In the genomic region with DNA sequence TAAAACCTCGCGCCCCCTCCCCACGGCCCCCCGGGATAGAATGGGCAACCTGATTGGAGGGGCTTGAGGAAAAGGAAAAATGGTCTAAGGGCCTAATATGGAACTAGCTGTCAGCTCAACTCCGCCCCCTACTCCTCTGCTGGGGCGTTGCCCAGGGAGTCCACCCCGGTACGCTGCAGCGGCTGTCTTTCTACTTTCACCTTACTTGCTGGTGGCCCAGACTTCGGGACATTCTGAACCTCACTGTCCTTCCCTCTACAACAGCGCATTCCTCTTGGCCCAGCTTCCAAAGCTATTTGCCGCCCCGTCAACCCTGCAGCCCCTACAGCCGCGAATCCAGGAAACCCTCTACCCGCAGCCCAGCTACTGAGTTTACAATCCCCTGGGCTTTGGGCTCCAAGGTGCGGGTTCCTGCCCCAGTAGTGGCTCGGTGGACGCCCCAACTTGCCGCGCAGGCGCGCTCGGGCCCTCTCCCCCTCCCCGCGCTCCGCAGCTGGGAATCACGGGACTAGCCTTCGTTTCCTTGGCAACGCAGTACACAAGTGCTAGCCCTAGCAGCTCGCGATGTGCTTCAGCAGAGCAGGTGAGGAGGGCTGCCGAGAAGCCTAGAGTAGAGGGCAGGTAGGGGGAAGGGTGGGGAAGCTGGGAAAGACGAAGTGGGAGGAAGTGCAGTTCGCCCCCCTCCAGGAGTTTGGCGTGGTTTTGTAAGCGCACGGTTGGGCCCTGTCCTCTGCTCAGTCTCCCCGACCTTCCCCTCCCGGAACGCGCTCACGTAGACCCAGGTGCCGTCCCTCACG, we compare ENCODE assay signal across 8 cellular contexts. TPM values are rescaled to one million over a fixed set of nuclear protein-coding genes. Genes with fewer than 3 reads are reported as not detected.
DNase-seq lines count a peak whose midpoint lies in the region; ATAC-seq, FAIRE-seq and TF ChIP-seq lines count a peak whose summit lies in the region.

No MANE protein-coding gene starts in this region.

- no peaks in the 10 kb centered on the region for H3K9me3 Mint-ChIP-seq in astrocyte (ENCODE audit: unreplicated experiment)

- H3K4me2 ChIP-seq in astrocyte (ENCODE audit: low read length), result peak overlapping the region; percentile 99

- H3K4me3 Mint-ChIP-seq in T-helper 17 cell (peak overlapping the region; percentile 91), astrocyte (ENCODE audit: unreplicated experiment) (peak overlapping the region; percentile 92)

- peak overlapping the region; percentile 98 for H2AFZ ChIP-seq in astrocyte (ENCODE audit: low read depth, low read length)

- FAIRE-seq in astrocyte (lab: Jason Lieb, UNC), result no peak

- peak; percentile 95 for ATAC-seq in HG02798 (IDR thresholded peaks at IDR 0.05; ENCODE audit: poor library complexity, unreplicated experiment)
- peak; percentile 91 for ATAC-seq in T-helper 17 cell

- H3K27ac ChIP-seq in astrocyte (ENCODE audit: low read depth, low read length), result no peak overlapping the region

- peak overlapping the region; percentile 79 for H3K9ac ChIP-seq in astrocyte (ENCODE audit: low read length)

- DNase-seq in NCI-H1436 treated with DMSO at 0.1 percent for 48 hours (lab: John Stamatoyannopoulos, UW), result peak; percentile 19
- peak; percentile 79 to 86 (median 85) for DNase-seq in T-helper 17 cell
- peak; percentile 61 for DNase-seq in astrocyte (ENCODE audit: low read depth)
- DNase-seq in hippocampal formation (lab: John Stamatoyannopoulos, UW), result peak; percentile 54 to 78
- DNase-seq in renal cortical epithelial cell (ENCODE audit: low read depth), result peak; percentile 86
- DNase-seq in KG1 (lab: John Stamatoyannopoulos, UW), result no peak

- H3K27ac Mint-ChIP-seq in T-helper 17 cell, result peak overlapping the region; percentile 96
- H3K27ac Mint-ChIP-seq in astrocyte (ENCODE audit: unreplicated experiment), result peak overlapping the region; percentile 97

- peak overlapping the region; percentile 73 for H3K4me3 ChIP-seq in astrocyte (ENCODE audit: insufficient read depth, low read depth, low read length)

- peaks cover 3% of the 10 kb centered on the region for H3K36me3 Mint-ChIP-seq in T-helper 17 cell (ENCODE audit: low read depth)
- H3K36me3 Mint-ChIP-seq in astrocyte (ENCODE audit: low read depth, unreplicated experiment), result no peaks in the 10 kb centered on the region

- no peaks in the 10 kb centered on the region for H3K79me2 ChIP-seq in astrocyte (ENCODE audit: insufficient read depth, low read length)

- H4K20me1 ChIP-seq in astrocyte (ENCODE audit: insufficient read depth, low read length), result no peaks in the 10 kb centered on the region

- peaks cover 4% of the 10 kb centered on the region for H3K27me3 ChIP-seq in astrocyte (ENCODE audit: insufficient read depth, low read length)

- H3K9me3 ChIP-seq in T-helper 17 cell (ENCODE audit: control insufficient read depth, low read length, poor library complexity, severe bottlenecking), result no peaks in the 10 kb centered on the region
- no peaks in the 10 kb centered on the region for H3K9me3 ChIP-seq in astrocyte (ENCODE audit: insufficient read depth, low read depth, low read length)

- H3K4me1 Mint-ChIP-seq in T-helper 17 cell (peaks cover 20% of the 10 kb centered on the region), astrocyte (ENCODE audit: low read depth, unreplicated experiment) (peaks cover 3% of the 10 kb centered on the region)

- no peaks in the 10 kb centered on the region for H3K36me3 ChIP-seq in astrocyte (ENCODE audit: insufficient read depth, low read length)

- H3K4me1 ChIP-seq in astrocyte (ENCODE audit: insufficient read depth, low read length), result peaks cover 9% of the 10 kb centered on the region

- TF ChIP-seq CTCF in GM12873 (IDR thresholded peaks at IDR 0.05; ENCODE audit: insufficient read depth, low read depth, low read length, missing control alignments) (peak; percentile 38), astrocyte (IDR thresholded peaks at IDR 0.05; ENCODE audit: insufficient read depth, low read depth, low read length) (no peak)

- H3K27me3 Mint-ChIP-seq in T-helper 17 cell, result no peaks in the 10 kb centered on the region
- H3K27me3 Mint-ChIP-seq in astrocyte (ENCODE audit: low read depth, unreplicated experiment), result no peaks in the 10 kb centered on the region

RNA-seq across cellular contexts. Expression of a gene that starts 55.6 kb away (rescaled TPM):
- total RNA-seq in T-helper 17 cell, result not detected
- total RNA-seq in astrocyte, result not detected in 2 replicates
- not detected in 2 replicates for total RNA-seq in renal cortical epithelial cell
